ENCODE assay signal across 8 cellular contexts in the genomic region with DNA sequence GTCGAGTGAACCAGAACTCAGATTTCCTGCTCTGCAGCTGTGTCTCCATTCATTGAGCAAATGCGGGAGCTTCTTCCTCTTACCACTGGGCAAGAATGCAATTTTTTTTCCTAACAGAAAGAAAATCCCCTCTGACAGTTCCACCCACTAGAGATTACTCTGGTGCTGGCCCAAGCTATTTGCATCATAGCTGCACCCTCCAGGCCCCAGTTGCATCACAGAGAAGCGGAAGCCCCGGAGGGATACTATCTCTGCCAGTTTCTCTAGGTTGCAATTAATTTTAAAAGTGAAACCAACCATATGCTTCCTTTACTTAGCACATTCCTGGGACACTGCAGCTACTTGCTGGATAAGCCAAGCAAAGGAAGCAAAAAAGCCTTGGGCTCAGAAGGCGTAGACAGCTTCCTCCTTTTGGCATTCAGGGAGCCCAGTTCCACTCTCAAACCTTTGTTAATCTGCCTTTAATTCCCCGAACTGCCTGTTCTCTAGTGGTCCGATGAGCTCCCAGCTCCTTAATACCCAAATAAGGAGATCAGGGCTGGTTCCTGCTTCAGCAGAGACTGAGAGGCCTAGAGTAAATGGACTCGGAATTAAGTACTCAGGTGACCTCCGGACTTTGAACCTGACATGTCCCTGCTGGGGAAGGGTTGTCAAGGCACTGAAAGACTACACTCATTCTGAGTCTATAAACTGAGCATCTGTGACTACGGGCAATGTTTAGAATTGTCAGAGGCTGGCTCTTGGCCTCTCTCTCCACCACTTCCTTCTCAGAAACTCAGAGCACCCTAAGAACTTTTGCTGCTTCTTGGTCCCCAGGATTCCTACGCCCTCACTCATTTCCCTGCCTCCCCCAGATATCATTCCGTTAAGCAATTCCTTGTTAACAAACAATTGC.
DNase-seq lines count a peak whose midpoint lies in the region; ATAC-seq, FAIRE-seq and TF ChIP-seq lines count a peak whose summit lies in the region.

No MANE protein-coding gene starts in this region.

- peaks cover 13% of the 10 kb centered on the region for H3K4me1 ChIP-seq in OCI-LY1 (ENCODE audit: insufficient read depth, low read length, severe bottlenecking)
- H3K4me1 ChIP-seq in H1 (replicated peaks in 1 of 4; ENCODE audit: control insufficient read depth in 3 of 4, insufficient read depth in 4 of 4, low read length in 3 of 4) = peaks cover 0 to 10% (median 5%) of the 10 kb centered on the region in 4 experiments; a peak in 4 of 7 replicates
- H3K4me1 ChIP-seq in lower lobe of right lung = peaks cover 17% of the 10 kb centered on the region
- H3K4me1 ChIP-seq in testis = no peaks in the 10 kb centered on the region

- H3K36me3 ChIP-seq in OCI-LY1 (ENCODE audit: insufficient read depth, low read length) = no peaks in the 10 kb centered on the region
- H3K36me3 ChIP-seq in H1 (ENCODE audit: control insufficient read depth in 2 of 4, insufficient read depth in 4 of 4, low read length in 3 of 4) = no peaks in the 10 kb centered on the region
- no peaks in the 10 kb centered on the region for H3K36me3 ChIP-seq in lower lobe of right lung
- no peaks in the 10 kb centered on the region for H3K36me3 ChIP-seq in testis (ENCODE audit: low read depth, missing control alignments)

- H3K9ac ChIP-seq in OCI-LY1 (ENCODE audit: low read length) (no peak overlapping the region; the same call in 1 of the 2 replicates), H1 (replicated peaks in 1 of 4; ENCODE audit: extremely low read depth in 1 of 4, low read depth in 3 of 4, low read length in 3 of 4) (no peak overlapping the region)

- no peaks in the 10 kb centered on the region for H3F3A ChIP-seq in OCI-LY1 (ENCODE audit: insufficient read depth, low read length)

- peak overlapping the region; percentile 63; the same call in 1 of the 2 replicates for H2AFZ ChIP-seq in OCI-LY1 (ENCODE audit: low read length)
- H2AFZ ChIP-seq in H1 (ENCODE audit: low read length) = peak overlapping the region; percentile 67

- H3K27ac ChIP-seq in OCI-LY1 (ENCODE audit: low read depth, low read length, poor library complexity, severe bottlenecking) (no peak overlapping the region), H1 (ENCODE audit: low read depth, low read length) (peak overlapping the region; percentile 44; the same call in 1 of the 2 replicates), lower lobe of right lung (peak overlapping the region; percentile 88), testis (peak overlapping the region; percentile 3 to 62)

- H4K20me1 ChIP-seq in OCI-LY1 (ENCODE audit: insufficient read depth, low read length) = no peaks in the 10 kb centered on the region
- no peaks in the 10 kb centered on the region for H4K20me1 ChIP-seq in H1 (replicated peaks in 1 of 2; ENCODE audit: control insufficient read depth in 1 of 2, insufficient read depth in 2 of 2, low read length in 2 of 2)

- no peak overlapping the region for H3K14ac ChIP-seq in H1 (ENCODE audit: insufficient read length)

- 0 out of 2 replicates have a peak overlapping the region, but pooled peaks have one; percentile 80 for H2BK20ac ChIP-seq in H1 (ENCODE audit: low read length)

- no peak overlapping the region for H4K8ac ChIP-seq in H1 (ENCODE audit: extremely low read depth, insufficient read depth, low read length)

- DNase-seq in GM20000 (ENCODE audit: low spot score) = peak; percentile 28
- DNase-seq in H1 (ENCODE audit: low read depth in 1 of 2, low spot score in 2 of 2) = peak; percentile 7 to 50
- peak; percentile 80 for DNase-seq in lower lobe of right lung
- DNase-seq in testis = peak; percentile 59
- no peak for DNase-seq in activated CD8-positive, alpha-beta memory T cell treated with anti-CD3 and anti-CD28 coated beads, Interleukin-2, amount 50 U/mL, for 48 hours
- no peak for DNase-seq in activated naive CD4-positive, alpha-beta T cell treated with anti-CD3 and anti-CD28 coated beads, Interleukin-2, amount 50 U/mL, for 16 hours

- 65% methylated on average over 12 of the region's 12 CpGs; no CpG with 5 or more reads in 1 of the 2 experiments for WGBS in H1 (ENCODE audit: extremely low coverage in 1 of 2, insufficient coverage in 1 of 2, insufficient read length in 1 of 2, insufficient replicate concordance in 2 of 2, low coverage in 1 of 2, low lambda C conversion rate in 2 of 2, missing lambda C conversion rate in 1 of 2), 2 experiments
- 43 to 47% methylated on average over 12 of the region's 12 CpGs for WGBS in testis, 2 donors

- no peak overlapping the region for H2BK12ac ChIP-seq in H1 (ENCODE audit: low read depth, low read length)

- no peak overlapping the region for H2BK15ac ChIP-seq in H1 (ENCODE audit: low read length)

- H3K79me1 ChIP-seq in H1 (ENCODE audit: low read depth, low read length) = no peaks in the 10 kb centered on the region

- intact Hi-C loops in lower lobe of right lung (cut with DNase I) (no loop called here), testis (cut with DNase I; ENCODE audit: low total_unique reads) (no loop called here)

- H3K56ac ChIP-seq in H1 (replicated peaks; ENCODE audit: insufficient read length, low read depth, low read length) = no peak overlapping the region

- H4K91ac ChIP-seq in H1 (replicated peaks; ENCODE audit: insufficient read length, low read length) = no peak overlapping the region

- peak overlapping the region; percentile 52 for H3K4me2 ChIP-seq in OCI-LY1 (ENCODE audit: low read length)
- peak overlapping the region; percentile 2 to 41; a peak in 1 of 4 replicates for H3K4me2 ChIP-seq in H1 (ENCODE audit: insufficient read depth in 1 of 2, low read depth in 2 of 2, low read length in 2 of 2)

- ATAC-seq in lower lobe of right lung (peak; percentile 89 to 93), GM21423 (IDR thresholded peaks at IDR 0.05; ENCODE audit: unreplicated experiment) (no peak)

- H3K9me3 ChIP-seq in OCI-LY1 (ENCODE audit: low read length) = no peaks in the 10 kb centered on the region
- no peaks in the 10 kb centered on the region; a peak in 1 of 4 replicates for H3K9me3 ChIP-seq in H1 (ENCODE audit: insufficient read depth in 2 of 2, low read depth in 1 of 2, low read length in 1 of 2)
- H3K9me3 ChIP-seq in lower lobe of right lung = no peaks in the 10 kb centered on the region
- no peaks in the 10 kb centered on the region for H3K9me3 ChIP-seq in testis

- no peak overlapping the region for H2AK5ac ChIP-seq in H1 (ENCODE audit: low read depth, low read length)

- no peak for FAIRE-seq in H1 (lab: Jason Lieb, UNC)

- no peaks in the 10 kb centered on the region for H3K79me2 ChIP-seq in OCI-LY1 (ENCODE audit: insufficient read depth, low read length)
- no peaks in the 10 kb centered on the region for H3K79me2 ChIP-seq in H1 (ENCODE audit: control insufficient read depth in 1 of 2, insufficient read depth in 2 of 2, low read length in 2 of 2)

- H2BK120ac ChIP-seq in H1 (replicated peaks; ENCODE audit: low read depth, low read length) = peak overlapping the region; percentile 67

- POLR2A ChIA-PET in H1 (lab: Charles Lee; ENCODE audit: partially characterized antibody) = no interaction called here

- TF ChIP-seq RAD21 in H1 (IDR thresholded peaks at IDR 0.05 in 1 of 2, conservative IDR thresholded peaks at IDR 0.05 in 1 of 2; ENCODE audit: low read depth in 2 of 2, low read length in 2 of 2) = 0 out of 4 replicates have a peak, but pooled peaks of 1 of the 2 experiments have one; percentile 3

- H4K5ac ChIP-seq in H1 (ENCODE audit: insufficient read length, low read depth, low read length) = no peak overlapping the region

- no peak overlapping the region for H3K23ac ChIP-seq in H1 (ENCODE audit: insufficient read length)

- H3K9me2 ChIP-seq in OCI-LY1 (ENCODE audit: low read depth, low read length) = no peaks in the 10 kb centered on the region

- H3K4me3 ChIP-seq in OCI-LY1 (ENCODE audit: low read depth, low read length, poor library complexity, severe bottlenecking) = peak overlapping the region; percentile 18
- H3K4me3 ChIP-seq in H1 (ENCODE audit: extremely low read depth in 1 of 4, insufficient read depth in 2 of 4, low read depth in 3 of 4, low read length in 4 of 4) = peak overlapping the region in 1 of 4 experiments; percentile 20; a peak in 1 of 8 replicates
- peak overlapping the region; percentile 35 for H3K4me3 ChIP-seq in lower lobe of right lung
- no peak overlapping the region for H3K4me3 ChIP-seq in testis

- CTCF ChIA-PET in H1 (lab: Charles Lee; ENCODE audit: partially characterized antibody) = interaction anchor here (0.6 to 1.3 kb wide), 2 partner anchors 296 to 380 kb away, joined by 3 to 4 read pairs; no protein-coding TSS in a partner anchor

- no peak overlapping the region for H3K4ac ChIP-seq in H1 (replicated peaks; ENCODE audit: insufficient read length, low read depth, low read length)

- H3K23me2 ChIP-seq in H1 (ENCODE audit: low read depth, low read length) = peaks cover 2% of the 10 kb centered on the region; the same call in 1 of the 2 replicates

- TF ChIP-seq CTCF in GM20000 (IDR thresholded peaks at IDR 0.05; ENCODE audit: extremely low read depth, missing control alignments) = no peak
- TF ChIP-seq CTCF in OCI-LY1 (IDR thresholded peaks at IDR 0.05; ENCODE audit: low read length) = no peak
- no peak for TF ChIP-seq CTCF in H1 (IDR thresholded peaks at IDR 0.05; ENCODE audit: control extremely low read depth in 1 of 3, insufficient read depth in 1 of 3, low read depth in 1 of 3, low read length in 3 of 3)
- no peak for TF ChIP-seq CTCF in lower lobe of right lung (IDR thresholded peaks at IDR 0.05)
- no peak for TF ChIP-seq CTCF in testis (IDR thresholded peaks at IDR 0.05)

- H3K27me3 ChIP-seq in OCI-LY1 (ENCODE audit: insufficient read depth, low read length) = no peaks in the 10 kb centered on the region
- H3K27me3 ChIP-seq in H1 (replicated peaks in 1 of 4; ENCODE audit: control insufficient read depth in 3 of 4, extremely low read depth in 1 of 4, insufficient read depth in 3 of 4, low read length in 3 of 4) = no peaks in the 10 kb centered on the region
- no peaks in the 10 kb centered on the region for H3K27me3 ChIP-seq in lower lobe of right lung (ENCODE audit: low read depth)
- H3K27me3 ChIP-seq in testis = no peaks in the 10 kb centered on the region

- TF ChIP-seq POLR2A in H1 (IDR thresholded peaks at IDR 0.05; ENCODE audit: control extremely low read depth in 1 of 2, low read depth in 2 of 2, low read length in 2 of 2) (no peak; a peak in 1 of 3 replicates), testis (IDR thresholded peaks at IDR 0.05) (no peak)

- peak overlapping the region; percentile 40; the same call in 1 of the 2 replicates for H3K18ac ChIP-seq in H1 (ENCODE audit: extremely low read depth, low read length)

- H2BK5ac ChIP-seq in H1 (ENCODE audit: low read depth, low read length) = peak overlapping the region; percentile 60; the same call in 1 of the 2 replicates

- no peak for TF ChIP-seq EP300 in H1 (IDR thresholded peaks at IDR 0.05; ENCODE audit: borderline replicate concordance in 1 of 2, low read depth in 2 of 2, low read length in 2 of 2)

TF ChIP-seq in H1, 55 proteins besides CTCF, POLR2A, EP300 and RAD21 (continues in another document):
- TF ChIP-seq CEBPB (IDR thresholded peaks at IDR 0.05; ENCODE audit: low read depth, low read length) (peak; percentile 66), NANOG (IDR thresholded peaks at IDR 0.05; ENCODE audit: insufficient read depth, low read depth, low read length, poor library complexity, severe bottlenecking) (no peak), SRF (IDR thresholded peaks at IDR 0.05; ENCODE audit: low read depth, low read length) (peak; percentile 92), ASH2L (IDR thresholded peaks at IDR 0.05; ENCODE audit: low read length) (peak; percentile 59), SIX5 (IDR thresholded peaks at IDR 0.05; ENCODE audit: low read depth, low read length) (no peak)

Comparison
In these comparisons a context has a peak if more than half of its experiments do, and no peak if none do; other contexts are left out.
1. DNase-seq: peak in GM20000 (single experiment), H1 (2 of 2), lower lobe of right lung (single experiment) and testis (single experiment); none in activated CD8-positive, alpha-beta memory T cell treated with anti-CD3 and anti-CD28 coated beads, Interleukin-2, amount 50 U/mL, for 48 hours (single experiment) and activated naive CD4-positive, alpha-beta T cell treated with anti-CD3 and anti-CD28 coated beads, Interleukin-2, amount 50 U/mL, for 16 hours (single experiment).
2. H3K4me3 ChIP-seq: peak in OCI-LY1 (single experiment) and lower lobe of right lung (single experiment); none in testis (0 of 2).